In the genomic region with DNA sequence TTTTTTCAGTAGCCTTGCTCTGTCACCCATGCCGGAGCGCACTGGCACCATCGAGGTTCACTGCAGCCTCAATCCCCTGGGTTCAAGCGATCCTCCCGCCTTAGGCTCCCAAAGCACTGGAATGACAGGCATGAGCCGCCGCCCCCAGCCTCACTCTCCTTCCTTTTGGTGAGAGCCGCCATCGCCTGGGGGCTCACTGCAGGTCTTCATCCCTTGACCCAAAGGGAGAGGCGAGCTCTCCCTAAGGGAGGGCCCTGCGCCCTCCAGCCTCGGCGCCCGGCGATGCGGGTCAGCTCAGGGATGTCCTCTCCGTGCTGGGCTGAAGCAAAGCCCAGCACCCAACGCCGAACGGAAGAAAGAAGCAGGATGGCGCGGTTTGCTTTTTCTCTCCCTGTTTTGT, we compare ENCODE assay signal across 16 cellular contexts. TPM values are rescaled to one million over a fixed set of nuclear protein-coding genes. Genes with fewer than 3 reads are reported as not detected.
A peak's percentile ranks its signal among the peaks of the same experiment; 100 is the strongest.
DNase-seq lines count a peak whose midpoint lies in the region; ATAC-seq and TF ChIP-seq lines count a peak whose summit lies in the region.
"Had no signal": no experiment of that assay in that cellular context is flagged by ENCODE, and none has a peak within 500 bp of the region (broad histone marks: within the 10 kb centered on the region; RNA-seq: fewer than 3 reads in every experiment).

No MANE protein-coding gene starts in this region.

- no peaks in the 10 kb centered on the region for H3K27me3 Mint-ChIP-seq in Caco-2 (ENCODE audit: insufficient read depth, unreplicated experiment)
- no peaks in the 10 kb centered on the region for H3K27me3 Mint-ChIP-seq in activated naive CD8-positive, alpha-beta T cell treated with anti-CD3 and anti-CD28 coated beads, Interleukin-2, amount 10 ng/mL, durations not matched to agents 7 days and 5 days
- H3K27me3 Mint-ChIP-seq: activated B cell treated with CpG ODN at 0.5 μM for 24 hours, type B pancreatic cell had no signal

- no peak for ATAC-seq in activated naive CD8-positive, alpha-beta T cell treated with anti-CD3 and anti-CD28 coated beads, Interleukin-2, amount 10 ng/mL, durations not matched to agents 7 days and 5 days (ENCODE audit: low read depth)
- ATAC-seq in HG03108 (IDR thresholded peaks at IDR 0.05; ENCODE audit: unreplicated experiment) (no peak), HG03045 (IDR thresholded peaks at IDR 0.05; ENCODE audit: unreplicated experiment) (no peak)
- ATAC-seq: SK-N-SH treated with all-trans-retinoic acid at 6 μM for 48 hours had no signal

- DNase-seq in Caco-2 (peak in 1 of 2 experiments; percentile 57), trophoblast cell (peak; percentile 46 to 66)
- DNase-seq in activated naive CD8-positive, alpha-beta T cell treated with anti-CD3 and anti-CD28 coated beads, Interleukin-2, amount 10 ng/mL, durations not matched to agents 7 days and 5 days: no peak
- no peak for DNase-seq in activated effector memory CD4-positive, alpha-beta T cell treated with Interleukin-2 at 50 U/mL for 16 hours
- DNase-seq: activated B cell treated with CpG ODN at 0.5 μM for 24 hours, BE2C, brain microvascular endothelial cell, midbrain, NCI-H1048, NCI-H2227 treated with DMSO at 0.1 percent for 48 hours had no signal

- H3K18ac ChIP-seq in trophoblast cell (ENCODE audit: low read length): peak overlapping the region; percentile 33

- peak overlapping the region; percentile 3 for H4K8ac ChIP-seq in trophoblast cell (ENCODE audit: low read depth, low read length)

- H3K79me1 ChIP-seq in trophoblast cell (ENCODE audit: low read length): peaks cover 10% of the 10 kb centered on the region

- peak overlapping the region; percentile 93 to 99 (median 97) for H3K4me2 ChIP-seq in BLaER1 treated with 17β-estradiol and CSF1 and Interleukin-3, amounts not matched to agents 10 nM and 100 nM
- H3K4me2 ChIP-seq in trophoblast cell (ENCODE audit: low read length): no peak overlapping the region

- CTCF ChIA-PET in Caco-2 (lab: Charles Lee): interaction anchor here (0.7 kb wide), 1 partner anchor 240 kb away, joined by 3 read pairs; no protein-coding TSS in a partner anchor

- WGBS in trophoblast cell (ENCODE audit: extremely low coverage, insufficient coverage, insufficient read length): no CpG with 5 or more reads among the region's 22 CpGs

- H3K9ac ChIP-seq in BLaER1 treated with 17β-estradiol and CSF1 and Interleukin-3, amounts not matched to agents 10 nM and 100 nM: peak overlapping the region; percentile 68 to 81 (median 74)
- no peak overlapping the region for H3K9ac ChIP-seq in trophoblast cell (ENCODE audit: low read length)

- peak overlapping the region; percentile 38 for H3K4me3 Mint-ChIP-seq in Caco-2 (ENCODE audit: unreplicated experiment)
- peak overlapping the region; percentile 81 for H3K4me3 Mint-ChIP-seq in activated naive CD8-positive, alpha-beta T cell treated with anti-CD3 and anti-CD28 coated beads, Interleukin-2, amount 10 ng/mL, durations not matched to agents 7 days and 5 days
- H3K4me3 Mint-ChIP-seq: type B pancreatic cell had no signal

- H3K9me3 ChIP-seq in BLaER1 treated with 17β-estradiol and CSF1 and Interleukin-3, amounts not matched to agents 10 nM and 100 nM (replicated peaks in 1 of 11): no peaks in the 10 kb centered on the region
- no peaks in the 10 kb centered on the region for H3K9me3 ChIP-seq in Caco-2
- no peaks in the 10 kb centered on the region for H3K9me3 ChIP-seq in trophoblast cell (ENCODE audit: insufficient read depth, low read depth, low read length)
- H3K9me3 ChIP-seq: BE2C, gastrocnemius medialis had no signal

- H2AK5ac ChIP-seq in trophoblast cell (ENCODE audit: low read length): no peak overlapping the region

- no peak overlapping the region for H2AFZ ChIP-seq in trophoblast cell (ENCODE audit: insufficient read depth, low read length, poor library complexity)

- no peak overlapping the region for H3K4ac ChIP-seq in trophoblast cell (ENCODE audit: low read depth, low read length)

- H3K4me1 ChIP-seq in BLaER1 treated with 17β-estradiol and CSF1 and Interleukin-3, amounts not matched to agents 10 nM and 100 nM: peaks cover 35 to 94% (median 79%) of the 10 kb centered on the region in 10 experiments
- peaks cover 6% of the 10 kb centered on the region for H3K4me1 ChIP-seq in Caco-2
- peaks cover 13 to 20% of the 10 kb centered on the region in 2 experiments for H3K4me1 ChIP-seq in trophoblast cell (ENCODE audit: control insufficient read depth in 1 of 2, insufficient read depth in 2 of 2, low read length in 2 of 2)
- H3K4me1 ChIP-seq: gastrocnemius medialis had no signal

- peak overlapping the region; percentile 32 for H4K12ac ChIP-seq in trophoblast cell (ENCODE audit: low read depth, low read length)

- H3K14ac ChIP-seq in trophoblast cell (ENCODE audit: low read length): peak overlapping the region; percentile 18

- no peak overlapping the region for H3K23ac ChIP-seq in trophoblast cell (ENCODE audit: low read length)

- no peak overlapping the region for H2BK12ac ChIP-seq in trophoblast cell (ENCODE audit: low read length)

- H2BK5ac ChIP-seq in trophoblast cell (ENCODE audit: low read depth, low read length, poor library complexity): peak overlapping the region; percentile 65

- peak overlapping the region; percentile 64 to 85 (median 81) for H3K27ac ChIP-seq in BLaER1 treated with 17β-estradiol and CSF1 and Interleukin-3, amounts not matched to agents 10 nM and 100 nM
- H3K27ac ChIP-seq in trophoblast cell (ENCODE audit: low read depth, low read length): peak overlapping the region; percentile 32
- H3K27ac ChIP-seq: brain microvascular endothelial cell, gastrocnemius medialis had no signal

- POLR2A ChIA-PET in Caco-2 (lab: Charles Lee): no interaction called here
- POLR2A ChIA-PET in activated naive CD8-positive, alpha-beta T cell treated with anti-CD3 and anti-CD28 coated beads, Interleukin-2, amount 10 ng/mL, durations not matched to agents 7 days and 5 days (lab: Charles Lee): interaction anchor here (0.8 to 5.2 kb wide), 16 partner anchors 9 to 558 kb away, joined by 3 to 96 read pairs (median 8); partner anchors contain the start of genes EEF2 and ZBTB7A

- peak overlapping the region; percentile 42 to 66 (median 52) for H3K4me3 ChIP-seq in BLaER1 treated with 17β-estradiol and CSF1 and Interleukin-3, amounts not matched to agents 10 nM and 100 nM
- H3K4me3 ChIP-seq in Caco-2 (ENCODE audit: low read depth, low read length) (no peak overlapping the region), trophoblast cell (ENCODE audit: low read depth, low read length) (no peak overlapping the region)
- H3K4me3 ChIP-seq: gastrocnemius medialis had no signal

- H4K91ac ChIP-seq in trophoblast cell (ENCODE audit: low read depth, low read length): peak overlapping the region; percentile 64

- peak overlapping the region; percentile 50 for H2BK120ac ChIP-seq in trophoblast cell (ENCODE audit: insufficient read depth, low read length, poor library complexity)

- TF ChIP-seq CTCF in Caco-2 (IDR thresholded peaks at IDR 0.05; ENCODE audit: insufficient read depth in 1 of 2, low read depth in 1 of 2, low read length in 1 of 2, severe bottlenecking in 1 of 2, unreplicated experiment in 1 of 2): no peak

- BruUV-seq in Caco-2 (replicated peaks; lab: Mats Ljungman, UMichigan): no TSS peak

- intact Hi-C loops in Caco-2 (cut with micrococcal nuclease; ENCODE audit: unreplicated experiment): no loop called here

- no peak overlapping the region for H3K27ac Mint-ChIP-seq in Caco-2 (ENCODE audit: unreplicated experiment)
- H3K27ac Mint-ChIP-seq in activated naive CD8-positive, alpha-beta T cell treated with anti-CD3 and anti-CD28 coated beads, Interleukin-2, amount 10 ng/mL, durations not matched to agents 7 days and 5 days: peak overlapping the region; percentile 92
- H3K27ac Mint-ChIP-seq: type B pancreatic cell had no signal

- peaks cover 0 to 21% (median 0%) of the 10 kb centered on the region in 11 experiments; a peak in 5 of 22 replicates for H4K20me1 ChIP-seq in BLaER1 treated with 17β-estradiol and CSF1 and Interleukin-3, amounts not matched to agents 10 nM and 100 nM

- no peaks in the 10 kb centered on the region for H3K9me3 Mint-ChIP-seq in Caco-2 (ENCODE audit: unreplicated experiment)
- H3K9me3 Mint-ChIP-seq in activated naive CD8-positive, alpha-beta T cell treated with anti-CD3 and anti-CD28 coated beads, Interleukin-2, amount 10 ng/mL, durations not matched to agents 7 days and 5 days: no peaks in the 10 kb centered on the region
- H3K9me3 Mint-ChIP-seq: activated B cell treated with CpG ODN at 0.5 μM for 24 hours, type B pancreatic cell had no signal

- H3K4me1 Mint-ChIP-seq in Caco-2 (ENCODE audit: low read depth, unreplicated experiment): no peaks in the 10 kb centered on the region
- H3K4me1 Mint-ChIP-seq in activated naive CD8-positive, alpha-beta T cell treated with anti-CD3 and anti-CD28 coated beads, Interleukin-2, amount 10 ng/mL, durations not matched to agents 7 days and 5 days: peaks cover 37% of the 10 kb centered on the region

- H3K27me3 ChIP-seq in BLaER1 treated with 17β-estradiol and CSF1 and Interleukin-3, amounts not matched to agents 10 nM and 100 nM: no peaks in the 10 kb centered on the region
- H3K27me3 ChIP-seq in Caco-2 (replicated peaks; ENCODE audit: control insufficient read depth, insufficient read depth, low read length) (no peaks in the 10 kb centered on the region), trophoblast cell (ENCODE audit: insufficient read depth, low read length) (no peaks in the 10 kb centered on the region)
- H3K27me3 ChIP-seq: BE2C, brain microvascular endothelial cell, gastrocnemius medialis had no signal

- no peaks in the 10 kb centered on the region for H3K79me2 ChIP-seq in trophoblast cell (ENCODE audit: control insufficient read depth, insufficient read depth, low read length, poor library complexity)

- H3K36me3 Mint-ChIP-seq in Caco-2 (ENCODE audit: insufficient read depth, unreplicated experiment): peaks cover 53% of the 10 kb centered on the region
- peaks cover 13% of the 10 kb centered on the region for H3K36me3 Mint-ChIP-seq in activated naive CD8-positive, alpha-beta T cell treated with anti-CD3 and anti-CD28 coated beads, Interleukin-2, amount 10 ng/mL, durations not matched to agents 7 days and 5 days
- H3K36me3 Mint-ChIP-seq: type B pancreatic cell had no signal

- H3K36me3 ChIP-seq in BLaER1 treated with 17β-estradiol and CSF1 and Interleukin-3, amounts not matched to agents 10 nM and 100 nM: peaks cover 15 to 55% (median 38%) of the 10 kb centered on the region in 11 experiments
- H3K36me3 ChIP-seq in Caco-2 (ENCODE audit: control insufficient read depth, insufficient read depth, low read length): no peaks in the 10 kb centered on the region
- peaks cover 44 to 52% of the 10 kb centered on the region in 2 experiments for H3K36me3 ChIP-seq in trophoblast cell (ENCODE audit: control insufficient read depth in 1 of 2, insufficient read depth in 2 of 2, low read length in 2 of 2)

RNA-seq across cellular contexts. Expression of gene ZBTB7A, which starts 23.2 kb away (rescaled TPM):
- 11.9 and 14.7 TPM in 2 replicates for total RNA-seq in Caco-2 (2022)
- 10 to 100 TPM; 60.6 to 61.5 TPM for total RNA-seq in activated naive CD8-positive, alpha-beta T cell treated with anti-CD3 and anti-CD28 coated beads, Interleukin-2, amount 10 ng/mL, durations not matched to agents 7 days and 5 days
- polyA plus RNA-seq in trophoblast cell (2013): 33.3 and 34.5 TPM in 2 replicates

RNA-seq across cellular contexts. Expression of gene MAP2K2, which starts 34.0 kb away (rescaled TPM):
- 149 and 163 TPM in 2 replicates for total RNA-seq in Caco-2 (2022)
- 100 to 1,000 TPM; 210 to 211 TPM for total RNA-seq in activated naive CD8-positive, alpha-beta T cell treated with anti-CD3 and anti-CD28 coated beads, Interleukin-2, amount 10 ng/mL, durations not matched to agents 7 days and 5 days
- polyA plus RNA-seq in trophoblast cell (2013): 150 and 155 TPM in 2 replicates

Comparison
In these comparisons a context has a peak if more than half of its experiments do, and no peak if none do; other contexts are left out.
1. H3K4me3 ChIP-seq: peak in BLaER1 treated with 17β-estradiol and CSF1 and Interleukin-3, amounts not matched to agents 10 nM and 100 nM (10 of 10); none in Caco-2 (single experiment) and trophoblast cell (single experiment).
2. DNase-seq: peak in trophoblast cell (2 of 2); none in activated naive CD8-positive, alpha-beta T cell treated with anti-CD3 and anti-CD28 coated beads, Interleukin-2, amount 10 ng/mL, durations not matched to agents 7 days and 5 days (single experiment) and activated effector memory CD4-positive, alpha-beta T cell treated with Interleukin-2 at 50 U/mL for 16 hours (single experiment).